8 cellular contexts compared by ENCODE assay signal in genomic region chrX:107673401-107673800, GRCh38. TPM values are rescaled to one million over a fixed set of nuclear protein-coding genes. Genes with fewer than 3 reads are reported as not detected.
DNase-seq lines count a peak whose midpoint lies in the region; ATAC-seq and TF ChIP-seq lines count a peak whose summit lies in the region.

No MANE protein-coding gene starts in this region.

- H3K27me3 ChIP-seq in body of pancreas, result no peaks in the 10 kb centered on the region

- H3K36me3 ChIP-seq in body of pancreas (replicated peaks in 1 of 2; ENCODE audit: insufficient read depth in 1 of 2, low read depth in 2 of 2), result no peaks in the 10 kb centered on the region

- H3K27ac Mint-ChIP-seq in osteocyte (ENCODE audit: unreplicated experiment), result peak overlapping the region; percentile 98

- H3K4me3 ChIP-seq in body of pancreas, result no peak overlapping the region

- H3K27me3 Mint-ChIP-seq in osteocyte (ENCODE audit: unreplicated experiment), result no peaks in the 10 kb centered on the region

- no peak overlapping the region for H3K4me3 Mint-ChIP-seq in osteocyte (ENCODE audit: unreplicated experiment)

- no peaks in the 10 kb centered on the region for H3K36me3 Mint-ChIP-seq in osteocyte (ENCODE audit: unreplicated experiment)

- intact Hi-C loops in body of pancreas (cut with DNase I), result loop anchor here (10.0 kb wide), 1 partner anchor 101 kb away; the partner anchor contains the start of genes NCBP2L and TSC22D3

- 64 to 82% methylated on average over 6 of the region's 6 CpGs for WGBS in body of pancreas, 2 donors

- no peak for TF ChIP-seq POLR2A in body of pancreas (IDR thresholded peaks at IDR 0.05)

- no peak for DNase-seq in body of pancreas
- DNase-seq in osteocyte (ENCODE audit: extremely low spot score, unreplicated experiment), result no peak
- no peak for DNase-seq in NCI-H748 (lab: John Stamatoyannopoulos, UW; ENCODE audit: unreplicated experiment)
- no peak for DNase-seq in AG20443 (ENCODE audit: low spot score)

- ATAC-seq in GM18519 (IDR thresholded peaks at IDR 0.05; ENCODE audit: low FRiP score, unreplicated experiment) (peak; percentile 6), HG03135 (IDR thresholded peaks at IDR 0.05; ENCODE audit: unreplicated experiment) (peak; percentile 2), body of pancreas (no peak), HG02623 (IDR thresholded peaks at IDR 0.05; ENCODE audit: unreplicated experiment) (no peak), GM18520 (IDR thresholded peaks at IDR 0.05; ENCODE audit: unreplicated experiment) (no peak)

- H3K4me1 ChIP-seq in body of pancreas, result peaks cover 51% of the 10 kb centered on the region

- no peak for TF ChIP-seq CTCF in body of pancreas (IDR thresholded peaks at IDR 0.05)
- no peak for TF ChIP-seq CTCF in osteocyte (IDR thresholded peaks at IDR 0.05)

- H3K27ac ChIP-seq in body of pancreas, result peak overlapping the region; percentile 5 to 77 (median 40)

- no peaks in the 10 kb centered on the region for H3K9me3 ChIP-seq in body of pancreas

- no peaks in the 10 kb centered on the region for H3K9me3 Mint-ChIP-seq in osteocyte (ENCODE audit: unreplicated experiment)

- H3K4me1 Mint-ChIP-seq in osteocyte (ENCODE audit: unreplicated experiment), result peaks cover 57% of the 10 kb centered on the region

RNA-seq across cellular contexts. Expression of gene PRPS1, which starts 45.1 kb away (rescaled TPM):
- total RNA-seq in body of pancreas (10 to 100 TPM in 1 of 2 donors, 1 to 10 TPM in 1; 6.5 to 18.1 TPM), osteocyte (26.0 and 27.6 TPM in 2 replicates)

Comparison
In these comparisons a context has a peak if more than half of its experiments do, and no peak if none do; other contexts are left out.
1. ATAC-seq: peak in GM18519 (single experiment) and HG03135 (single experiment); none in body of pancreas (single experiment), HG02623 (single experiment) and GM18520 (single experiment).